19 cellular contexts compared by ENCODE assay signal in genomic region chr12:68823711-68824110, GRCh38. TPM values are rescaled to one million over a fixed set of nuclear protein-coding genes. Genes with fewer than 3 reads are reported as not detected.
DNase-seq lines count a peak whose midpoint lies in the region; ATAC-seq, FAIRE-seq and TF ChIP-seq lines count a peak whose summit lies in the region.
"Had no signal": no experiment of that assay in that cellular context is flagged by ENCODE, and none has a peak within 500 bp of the region (broad histone marks: within the 10 kb centered on the region; RNA-seq: fewer than 3 reads in every experiment).

No MANE protein-coding gene starts in this region.

- H3K36me3 ChIP-seq in HepG2 (replicated peaks in 1 of 2; ENCODE audit: control insufficient read depth in 1 of 2, insufficient read depth in 2 of 2, low read length in 2 of 2) (peaks cover 17 to 74% of the 10 kb centered on the region in 2 experiments), right lobe of liver (peaks cover 0 to 100% (median 47%) of the 10 kb centered on the region in 4 donors), thymus (ENCODE audit: control insufficient read depth, insufficient read depth) (peaks cover 40% of the 10 kb centered on the region), esophagus muscularis mucosa (peaks cover 61 to 99% (median 87%) of the 10 kb centered on the region in 4 donors)

- TF ChIP-seq POLR2A in HepG2 (IDR thresholded peaks at IDR 0.05; ENCODE audit: insufficient read depth in 1 of 2, low read depth in 2 of 2, low read length in 2 of 2): peak; percentile 25 to 31; a peak in 1 of 4 replicates
- TF ChIP-seq POLR2A in right lobe of liver (IDR thresholded peaks at IDR 0.05): no peak
- TF ChIP-seq POLR2A in esophagus muscularis mucosa (IDR thresholded peaks at IDR 0.05; ENCODE audit: low read depth): no peak

- H2AFZ ChIP-seq in HepG2 (ENCODE audit: low read length): no peak overlapping the region

- no peaks in the 10 kb centered on the region for H3K27me3 ChIP-seq in HepG2 (ENCODE audit: control insufficient read depth in 1 of 2, insufficient read depth in 2 of 2, low read length in 2 of 2)
- H3K27me3 ChIP-seq in right lobe of liver: no peaks in the 10 kb centered on the region
- no peaks in the 10 kb centered on the region for H3K27me3 ChIP-seq in thymus (ENCODE audit: control insufficient read depth, insufficient read depth)
- H3K27me3 ChIP-seq in esophagus muscularis mucosa: no peaks in the 10 kb centered on the region
- H3K27me3 ChIP-seq: right atrium auricular region had no signal

- H3K4me1 ChIP-seq in HepG2 (ENCODE audit: insufficient read depth, low read length): peaks cover 43% of the 10 kb centered on the region
- no peaks in the 10 kb centered on the region for H3K4me1 ChIP-seq in right lobe of liver
- no peaks in the 10 kb centered on the region for H3K4me1 ChIP-seq in thymus (ENCODE audit: control insufficient read depth, insufficient read depth, low read length)
- H3K4me1 ChIP-seq in esophagus muscularis mucosa: peaks cover 0 to 9% (median 7%) of the 10 kb centered on the region in 4 donors

- H3K9me3 Mint-ChIP-seq in activated T-helper 1 cell treated with anti-CD3 and anti-CD28 coated beads, Interleukin-12 subunit alpha, Interleukin-12 subunit beta, Interleukin-2, Interleukin-4 antibody, amounts not matched to agents 30 ng/mL and 10 ng/mL and 1 ng/mL, durations not matched to agents 14 hours and 24 hours and 36 hours: no peaks in the 10 kb centered on the region
- H3K9me3 Mint-ChIP-seq: naive thymus-derived CD8-positive, alpha-beta T cell had no signal

- POLR2A ChIA-PET in HepG2 (lab: Yijun Ruan, JAX): interaction anchor here (0.6 kb wide), 1 partner anchor 8 kb away, joined by 3 read pairs; no protein-coding TSS in a partner anchor

- CTCF ChIA-PET in HepG2 (lab: Yijun Ruan, JAX; ENCODE audit: low intra/inter-chr PET ratio, low total read pairs): no interaction called here

- peaks cover 49% of the 10 kb centered on the region for H3K4me1 Mint-ChIP-seq in activated T-helper 1 cell treated with anti-CD3 and anti-CD28 coated beads, Interleukin-12 subunit alpha, Interleukin-12 subunit beta, Interleukin-2, Interleukin-4 antibody, amounts not matched to agents 30 ng/mL and 10 ng/mL and 1 ng/mL, durations not matched to agents 14 hours and 24 hours and 36 hours (ENCODE audit: low read depth)

- H3K27ac Mint-ChIP-seq in activated T-helper 1 cell treated with anti-CD3 and anti-CD28 coated beads, Interleukin-12 subunit alpha, Interleukin-12 subunit beta, Interleukin-2, Interleukin-4 antibody, amounts not matched to agents 30 ng/mL and 10 ng/mL and 1 ng/mL, durations not matched to agents 14 hours and 24 hours and 36 hours: peak overlapping the region; percentile 15

- H3K79me2 ChIP-seq in HepG2 (ENCODE audit: insufficient read depth, low read length): peaks cover 47% of the 10 kb centered on the region

- BruUV-seq in HepG2 (replicated peaks; lab: Mats Ljungman, UMichigan): no TSS peak

- H3K4me3 ChIP-seq in HepG2 (replicated peaks in 1 of 3; ENCODE audit: insufficient read depth in 1 of 3, low read depth in 2 of 3, low read length in 3 of 3): no peak overlapping the region
- H3K4me3 ChIP-seq in right lobe of liver: no peak overlapping the region
- H3K4me3 ChIP-seq in fibroblast of villous mesenchyme (ENCODE audit: low read depth, low read length): no peak overlapping the region
- H3K4me3 ChIP-seq in thymus (ENCODE audit: low read length): no peak overlapping the region
- H3K4me3 ChIP-seq in esophagus muscularis mucosa: no peak overlapping the region
- H3K4me3 ChIP-seq: right atrium auricular region had no signal

- H3K27me3 Mint-ChIP-seq in activated T-helper 1 cell treated with anti-CD3 and anti-CD28 coated beads, Interleukin-12 subunit alpha, Interleukin-12 subunit beta, Interleukin-2, Interleukin-4 antibody, amounts not matched to agents 30 ng/mL and 10 ng/mL and 1 ng/mL, durations not matched to agents 14 hours and 24 hours and 36 hours (ENCODE audit: insufficient read depth): no peaks in the 10 kb centered on the region
- H3K27me3 Mint-ChIP-seq: naive thymus-derived CD8-positive, alpha-beta T cell had no signal

- H3K36me3 Mint-ChIP-seq in activated T-helper 1 cell treated with anti-CD3 and anti-CD28 coated beads, Interleukin-12 subunit alpha, Interleukin-12 subunit beta, Interleukin-2, Interleukin-4 antibody, amounts not matched to agents 30 ng/mL and 10 ng/mL and 1 ng/mL, durations not matched to agents 14 hours and 24 hours and 36 hours (ENCODE audit: low read depth): peaks cover 64% of the 10 kb centered on the region

- in situ Hi-C loops in HepG2 (cut with HindIII; ENCODE audit: extremely low pct_ligation_motif_present, low pct_unique_long_range_greater_than_20kb): no loop called here

- no peak overlapping the region for H3K4me2 ChIP-seq in HepG2 (ENCODE audit: low read depth, low read length)
- H3K4me2 ChIP-seq: KMS-11 had no signal

- no peak overlapping the region for H3K27ac ChIP-seq in HepG2 (ENCODE audit: extremely low read length, insufficient read depth, low read length)
- no peak overlapping the region for H3K27ac ChIP-seq in right lobe of liver
- H3K27ac ChIP-seq in thymus (ENCODE audit: low read depth): peak overlapping the region; percentile 18
- H3K27ac ChIP-seq in esophagus muscularis mucosa (replicated peaks in 1 of 4): no peak overlapping the region
- H3K27ac ChIP-seq: KMS-11, right atrium auricular region, RWPE1 had no signal

- no peak; the same call in 2 of the 3 replicates for ATAC-seq in HepG2
- ATAC-seq in right lobe of liver: no peak
- ATAC-seq: left lobe of liver; naive thymus-derived CD8-positive, alpha-beta T cell had no signal

- WGBS in HepG2 (ENCODE audit: low lambda C conversion rate): 95% methylated on average over 3 of the region's 3 CpGs
- 69% methylated on average over 3 of the region's 3 CpGs for WGBS in right lobe of liver (ENCODE audit: insufficient coverage, low coverage, low lambda C conversion rate, missing lambda C conversion rate)
- over 99% methylated on average over 3 of the region's 3 CpGs for WGBS in thymus
- WGBS in esophagus muscularis mucosa: 85% methylated on average over 3 of the region's 3 CpGs

- TF ChIP-seq RAD21 in HepG2 (CRISPR knock-in tag; IDR thresholded peaks at IDR 0.05): no peak

- TF ChIP-seq EP300 in HepG2 (IDR thresholded peaks at IDR 0.05; ENCODE audit: low read depth in 2 of 2, low read length in 2 of 2) (no peak), HepG2 (CRISPR knock-in tag; IDR thresholded peaks at IDR 0.05; ENCODE audit: borderline replicate concordance) (no peak), esophagus muscularis mucosa (IDR thresholded peaks at IDR 0.05) (no peak)

- FAIRE-seq in HepG2 (lab: Jason Lieb, UNC): no peak

- TF ChIP-seq CTCF in HepG2 (CRISPR knock-in tag; IDR thresholded peaks at IDR 0.05): no peak
- TF ChIP-seq CTCF in right lobe of liver (IDR thresholded peaks at IDR 0.05): no peak
- TF ChIP-seq CTCF in fibroblast of villous mesenchyme (IDR thresholded peaks at IDR 0.05; ENCODE audit: insufficient read depth, low read depth, low read length): no peak
- no peak for TF ChIP-seq CTCF in esophagus muscularis mucosa (IDR thresholded peaks at IDR 0.05)

- DNase-seq in HepG2 (ENCODE audit: low spot score): no peak
- DNase-seq in right lobe of liver: no peak
- no peak for DNase-seq in activated T-helper 1 cell treated with anti-CD3 and anti-CD28 coated beads, Interleukin-12 subunit alpha, Interleukin-12 subunit beta, Interleukin-2, Interleukin-4 antibody, amounts not matched to agents 30 ng/mL and 10 ng/mL and 1 ng/mL, durations not matched to agents 14 hours and 24 hours and 36 hours (ENCODE audit: low spot score)
- DNase-seq in fibroblast of villous mesenchyme (ENCODE audit: low read depth): peak; percentile 25
- DNase-seq in esophagus muscularis mucosa (ENCODE audit: extremely low spot score): no peak
- DNase-seq in NCI-H2171 treated with DMSO at 0.1 percent for 48 hours (lab: John Stamatoyannopoulos, UW): no peak
- no peak for DNase-seq in NCI-H345 (lab: John Stamatoyannopoulos, UW)
- DNase-seq: AML-193; aorta; hypothalamus; naive thymus-derived CD8-positive, alpha-beta T cell; NCI-H1092 treated with DMSO at 0.1 percent for 48 hours; NCI-H2107; stimulated activated CD4-positive, alpha-beta T cell treated with anti-CD3 and anti-CD28 coated beads, Interleukin-1b, Interleukin-23, amount 100 ng/mL, for 48 hours had no signal

- H3K9me3 ChIP-seq in HepG2 (ENCODE audit: low read length) (no peaks in the 10 kb centered on the region), right lobe of liver (no peaks in the 10 kb centered on the region), thymus (ENCODE audit: control insufficient read depth) (no peaks in the 10 kb centered on the region), esophagus muscularis mucosa (no peaks in the 10 kb centered on the region)
- H3K9me3 ChIP-seq: right atrium auricular region had no signal

- H3K9ac ChIP-seq in HepG2 (ENCODE audit: insufficient read depth, low read depth, low read length): no peak overlapping the region
- H3K9ac ChIP-seq: KMS-11 had no signal

- intact Hi-C loops in HepG2 (cut with micrococcal nuclease; ENCODE audit: unreplicated experiment) (no loop called here), right lobe of liver (cut with DNase I) (no loop called here), esophagus muscularis mucosa (cut with DNase I) (no loop called here)
- intact Hi-C loops in activated T-helper 1 cell treated with anti-CD3 and anti-CD28 coated beads, Interleukin-12 subunit alpha, Interleukin-12 subunit beta, Interleukin-2, Interleukin-4 antibody, amounts not matched to agents 30 ng/mL and 10 ng/mL and 1 ng/mL, durations not matched to agents 14 hours and 24 hours and 36 hours (cut with micrococcal nuclease): no loop called here

- peaks cover 39% of the 10 kb centered on the region for H4K20me1 ChIP-seq in HepG2 (ENCODE audit: insufficient read depth, low read length)

- no peak overlapping the region for H3K4me3 Mint-ChIP-seq in activated T-helper 1 cell treated with anti-CD3 and anti-CD28 coated beads, Interleukin-12 subunit alpha, Interleukin-12 subunit beta, Interleukin-2, Interleukin-4 antibody, amounts not matched to agents 30 ng/mL and 10 ng/mL and 1 ng/mL, durations not matched to agents 14 hours and 24 hours and 36 hours
- H3K4me3 Mint-ChIP-seq: naive thymus-derived CD8-positive, alpha-beta T cell had no signal

RNA-seq across cellular contexts. Expression of gene MDM2, which starts 15.7 kb away (rescaled TPM):
- total RNA-seq in HepG2 (2016; rRNA removed; fragmentation: Illumina TruSeq; extraction: Trizol): 314 and 466 TPM in 2 replicates
- 106 and 114 TPM in 2 replicates for total RNA-seq in HepG2 (2016; cell fraction: cytosol; rRNA removed; fragmentation: Illumina TruSeq; extraction: Trizol; ENCODE audit: low read depth)
- 318 and 433 TPM in 2 replicates for total RNA-seq in HepG2 (2016; cell fraction: insoluble cytoplasmic fraction; rRNA removed; fragmentation: Illumina TruSeq; extraction: Trizol)
- 152 and 204 TPM in 2 replicates for total RNA-seq in HepG2 (2016; cell fraction: membrane; rRNA removed; fragmentation: Illumina TruSeq; extraction: Trizol)
- 480 and 515 TPM in 2 replicates for total RNA-seq in HepG2 (2016; cell fraction: nucleus; rRNA removed; fragmentation: Illumina TruSeq; extraction: Trizol)
- polyA plus RNA-seq in HepG2 (2011; rRNA removed): 23.9 and 29.3 TPM in 2 replicates
- 8.1 and 12.2 TPM in 2 replicates for polyA plus RNA-seq in HepG2 (2011; cell fraction: cytosol; rRNA removed)
- 21.1 and 35.5 TPM in 2 replicates for polyA plus RNA-seq in HepG2 (2011; cell fraction: nucleus; rRNA removed)
- 29.6 and 57.6 TPM in 2 replicates for polyA plus RNA-seq in HepG2 (2012)
- polyA plus RNA-seq in HepG2 (2016; cell fraction: cytosol; fragmentation: Illumina TruSeq; extraction: Trizol; ENCODE audit: low read depth): 20.1 and 21.0 TPM in 2 replicates
- 174 and 187 TPM in 2 replicates for polyA plus RNA-seq in HepG2 (2016; cell fraction: insoluble cytoplasmic fraction; fragmentation: Illumina TruSeq; extraction: Trizol; ENCODE audit: low read depth)
- 57.3 and 58.5 TPM in 2 replicates for polyA plus RNA-seq in HepG2 (2016; cell fraction: membrane; fragmentation: Illumina TruSeq; extraction: Trizol; ENCODE audit: low read depth)
- polyA plus RNA-seq in HepG2 (2016; cell fraction: nucleus; fragmentation: Illumina TruSeq; extraction: Trizol; ENCODE audit: insufficient read depth, low read depth): 472 and 516 TPM in 2 replicates
- 42.3 and 54.4 TPM in 2 replicates for polyA minus RNA-seq in HepG2 (2011; rRNA and poly(A)+ RNA removed; ENCODE audit: low replicate concordance)
- 71.4 and 82.9 TPM in 2 replicates for polyA minus RNA-seq in HepG2 (2011; cell fraction: cytosol; rRNA and poly(A)+ RNA removed)
- polyA minus RNA-seq in HepG2 (2011; cell fraction: nucleus; rRNA and poly(A)+ RNA removed): 248 and 279 TPM in 2 replicates
- 10 to 100 TPM; 56.9 to 74.3 (median 64.0) TPM for total RNA-seq in right lobe of liver
- 279 and 303 TPM in 2 replicates for total RNA-seq in activated T-helper 1 cell treated with anti-CD3 and anti-CD28 coated beads, Interleukin-12 subunit alpha, Interleukin-12 subunit beta, Interleukin-2, Interleukin-4 antibody, amounts not matched to agents 30 ng/mL and 10 ng/mL and 1 ng/mL, durations not matched to agents 14 hours and 24 hours and 36 hours
- 151 and 245 TPM in 2 replicates for total RNA-seq in fibroblast of villous mesenchyme
- 121 TPM for polyA plus RNA-seq in thymus
- 10 to 100 TPM; 33.3 to 47.2 (median 40.0) TPM for total RNA-seq in esophagus muscularis mucosa

Comparison
In these comparisons a context has a peak if more than half of its experiments do, and no peak if none do; other contexts are left out.
1. POLR2A ChIP-seq: peak in HepG2 (2 of 2); none in right lobe of liver (single experiment) and esophagus muscularis mucosa (single experiment).